In the genomic region with DNA sequence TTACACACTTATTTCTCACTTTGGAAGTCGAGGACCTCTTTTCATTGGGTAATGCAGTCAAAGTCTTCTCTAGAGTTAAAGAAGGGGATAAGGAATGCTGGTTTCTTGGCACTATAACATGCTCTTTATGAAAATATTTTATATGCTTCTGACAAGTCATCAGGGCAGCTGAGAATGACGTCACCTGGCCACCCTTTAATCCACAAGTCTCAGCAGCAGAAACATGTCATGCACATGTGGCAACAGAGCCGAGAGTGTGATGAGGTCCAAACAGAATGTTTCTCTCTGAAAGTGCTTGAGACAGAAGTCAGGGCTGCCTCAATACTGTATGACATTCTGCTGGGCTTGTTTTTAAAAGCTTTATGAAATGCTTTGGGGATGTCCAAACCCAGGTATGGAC, we compare ENCODE assay signal across 1 cellular context.
TF ChIP-seq lines count a peak whose summit lies in the region.

No MANE protein-coding gene starts in this region.

TF ChIP-seq in WTC11, 78 proteins besides CTCF, POLR2A, EP300 and RAD21 (continued from another document):
- TF ChIP-seq, protein P1, sequence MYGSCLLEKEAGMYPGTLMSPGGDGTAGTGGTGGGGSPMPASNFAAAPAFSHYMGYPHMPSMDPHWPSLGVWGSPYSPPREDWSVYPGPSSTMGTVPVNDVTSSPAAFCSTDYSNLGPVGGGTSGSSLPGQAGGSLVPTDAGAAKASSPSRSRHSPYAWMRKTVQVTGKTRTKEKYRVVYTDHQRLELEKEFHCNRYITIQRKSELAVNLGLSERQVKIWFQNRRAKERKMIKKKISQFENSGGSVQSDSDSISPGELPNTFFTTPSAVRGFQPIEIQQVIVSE (CRISPR knock-in tag; IDR thresholded peaks at IDR 0.05; ENCODE audit: borderline replicate concordance): no peak
- TF ChIP-seq TCF7 (CRISPR knock-in tag; IDR thresholded peaks at IDR 0.05; ENCODE audit: low read depth) (no peak), SP1 (CRISPR knock-in tag; conservative IDR thresholded peaks at IDR 0.05) (no peak), EMX1 (CRISPR knock-in tag; IDR thresholded peaks at IDR 0.05) (no peak), NR1H2 (CRISPR knock-in tag; IDR thresholded peaks at IDR 0.05) (no peak), PRRX2 (CRISPR knock-in tag; IDR thresholded peaks at IDR 0.05) (no peak), TEAD1 (CRISPR knock-in tag; IDR thresholded peaks at IDR 0.05) (no peak)
- TF ChIP-seq, protein P2, sequence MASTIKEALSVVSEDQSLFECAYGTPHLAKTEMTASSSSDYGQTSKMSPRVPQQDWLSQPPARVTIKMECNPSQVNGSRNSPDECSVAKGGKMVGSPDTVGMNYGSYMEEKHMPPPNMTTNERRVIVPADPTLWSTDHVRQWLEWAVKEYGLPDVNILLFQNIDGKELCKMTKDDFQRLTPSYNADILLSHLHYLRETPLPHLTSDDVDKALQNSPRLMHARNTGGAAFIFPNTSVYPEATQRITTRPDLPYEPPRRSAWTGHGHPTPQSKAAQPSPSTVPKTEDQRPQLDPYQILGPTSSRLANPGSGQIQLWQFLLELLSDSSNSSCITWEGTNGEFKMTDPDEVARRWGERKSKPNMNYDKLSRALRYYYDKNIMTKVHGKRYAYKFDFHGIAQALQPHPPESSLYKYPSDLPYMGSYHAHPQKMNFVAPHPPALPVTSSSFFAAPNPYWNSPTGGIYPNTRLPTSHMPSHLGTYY (CRISPR knock-in tag; IDR thresholded peaks at IDR 0.05): no peak
- TF ChIP-seq, protein P3, sequence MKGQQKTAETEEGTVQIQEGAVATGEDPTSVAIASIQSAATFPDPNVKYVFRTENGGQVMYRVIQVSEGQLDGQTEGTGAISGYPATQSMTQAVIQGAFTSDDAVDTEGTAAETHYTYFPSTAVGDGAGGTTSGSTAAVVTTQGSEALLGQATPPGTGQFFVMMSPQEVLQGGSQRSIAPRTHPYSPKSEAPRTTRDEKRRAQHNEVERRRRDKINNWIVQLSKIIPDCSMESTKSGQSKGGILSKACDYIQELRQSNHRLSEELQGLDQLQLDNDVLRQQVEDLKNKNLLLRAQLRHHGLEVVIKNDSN (CRISPR knock-in tag; IDR thresholded peaks at IDR 0.05): no peak
TF ChIP-seq in WTC11: peak in this region for 0.
